1 cellular context compared by ENCODE assay signal in the genomic region with DNA sequence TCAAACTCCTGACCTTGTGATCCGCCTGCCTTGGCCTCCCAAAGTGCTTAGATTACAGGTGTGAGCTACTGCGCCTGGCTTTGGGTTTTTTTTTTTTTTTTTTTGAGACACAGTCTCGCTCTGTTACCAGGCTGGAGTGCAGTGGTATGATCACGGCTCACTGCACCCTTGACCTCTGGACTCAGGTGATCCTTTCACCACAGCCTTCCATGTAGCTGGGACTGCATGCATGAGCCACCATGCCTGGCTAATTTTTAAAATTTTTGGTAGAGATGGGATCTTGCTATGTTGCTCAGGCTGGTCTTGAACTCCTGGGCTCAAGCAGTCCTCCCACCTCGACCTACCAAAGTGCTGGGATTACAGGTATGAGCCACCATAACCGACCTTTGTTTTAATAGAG. TPM values are rescaled to one million over a fixed set of nuclear protein-coding genes. Genes with fewer than 3 reads are reported as not detected.
"Had no signal": no experiment of that assay in that cellular context is flagged by ENCODE, and none has a peak within 500 bp of the region (broad histone marks: within the 10 kb centered on the region; RNA-seq: fewer than 3 reads in every experiment).

No MANE protein-coding gene starts in this region.

RNA-seq across cellular contexts. Expression of gene DEPDC4, which starts 44.7 kb away (rescaled TPM):
- total RNA-seq: ascending aorta had no signal
